In genomic region chr6:53418288-53418687, GRCh38 we compare ENCODE assay signal across 23 cellular contexts.
"Had no signal": no experiment of that assay in that cellular context is flagged by ENCODE, and none has a peak within 500 bp of the region (broad histone marks: within the 10 kb centered on the region; RNA-seq: fewer than 3 reads in every experiment).

No MANE protein-coding gene starts in this region.

- DNase-seq: activated B cell treated with CpG ODN at 0.5 μM for 24 hours; activated CD4-positive, alpha-beta T cell treated with anti-CD3 and anti-CD28 coated beads for 1 hour; activated CD4-positive, alpha-beta T cell treated with anti-CD3 and anti-CD28 coated beads, Interleukin-2, amount 10 ng/mL, durations not matched to agents 24 days and 14 days; activated CD4-positive, alpha-beta T cell treated with anti-CD3 and anti-CD28 coated beads, Interleukin-2, amount 50 U/mL, for 48 hours; activated CD8-positive, alpha-beta memory T cell treated with anti-CD3 and anti-CD28 coated beads, Interleukin-2, amount 10 ng/mL, durations not matched to agents 7 days and 5 days; activated effector memory CD4-positive, alpha-beta T cell treated with anti-CD3 and anti-CD28 coated beads, Interleukin-2, amount 50 U/mL, for 16 hours; activated naive CD4-positive, alpha-beta T cell treated with Interleukin-2 at 50 U/mL for 16 hours; activated naive CD8-positive, alpha-beta T cell treated with anti-CD3 and anti-CD28 coated beads, Interleukin-2, amount 50 U/mL, for 24 hours; activated T-cell treated with anti-CD3 and anti-CD28 coated beads, Interleukin-2, amount 50 U/mL, for 24 hours; amygdala; IMR-90; KBM-7; NCI-H1092; NCI-H1417; NCI-H2029; NCI-H2107; NCI-H524; PC-3; SIG-M5; T-helper 17 cell; T-helper 9 cell had no signal

- ATAC-seq: activated CD8-positive, alpha-beta memory T cell treated with anti-CD3 and anti-CD28 coated beads, Interleukin-2, amount 10 ng/mL, durations not matched to agents 7 days and 5 days; activated naive CD8-positive, alpha-beta T cell treated with anti-CD3 and anti-CD28 coated beads, Interleukin-2, amount 50 U/mL, for 24 hours; PC-3; T-helper 17 cell had no signal

- FAIRE-seq: astrocyte, RCC 7860 had no signal
